In the genomic region with DNA sequence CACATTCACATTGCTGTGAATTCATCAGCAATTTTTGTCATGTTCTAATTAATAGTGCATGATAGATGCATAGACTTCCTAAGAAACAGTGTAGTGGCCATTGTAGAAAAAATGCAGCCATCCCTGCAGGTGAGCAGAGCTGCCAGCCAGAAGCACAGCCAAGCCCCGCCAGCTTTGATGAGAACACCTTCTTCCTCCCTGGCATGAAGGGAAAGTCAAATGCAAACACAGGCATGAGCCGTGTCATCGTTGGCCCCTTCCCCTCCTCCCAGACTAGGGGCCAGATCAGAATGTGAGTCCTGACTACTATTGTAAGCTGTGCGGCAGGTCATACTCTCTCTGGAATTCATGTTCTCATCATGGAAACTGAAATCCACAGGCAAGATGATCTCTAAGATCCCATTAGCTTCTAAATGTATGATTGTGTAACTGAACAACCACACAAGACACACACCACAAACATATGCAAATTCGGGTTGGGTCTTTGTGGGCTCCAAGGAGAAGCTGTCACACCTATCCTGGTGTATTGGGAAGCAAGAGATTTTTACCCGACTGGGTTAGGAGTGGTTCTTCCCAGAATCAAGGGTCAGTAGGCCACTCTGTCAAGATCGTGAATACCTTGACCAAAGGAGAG, we compare ENCODE assay signal across 26 cellular contexts. TPM values are rescaled to one million over a fixed set of nuclear protein-coding genes. Genes with fewer than 3 reads are reported as not detected.
DNase-seq lines count a peak whose midpoint lies in the region; ATAC-seq and TF ChIP-seq lines count a peak whose summit lies in the region.
"Had no signal": no experiment of that assay in that cellular context is flagged by ENCODE, and none has a peak within 500 bp of the region (broad histone marks: within the 10 kb centered on the region; RNA-seq: fewer than 3 reads in every experiment).

No MANE protein-coding gene starts in this region.

- H3K27me3 ChIP-seq in Panc1 (ENCODE audit: control insufficient read depth, insufficient read depth, low read length) (no peaks in the 10 kb centered on the region), endodermal cell (ENCODE audit: control insufficient read depth, insufficient read depth, low read length, poor library complexity, severe bottlenecking) (peaks cover 71% of the 10 kb centered on the region), spleen (replicated peaks in 1 of 7) (peaks cover 0 to 34% (median 0%) of the 10 kb centered on the region in 7 donors)

- in situ Hi-C loops in Panc1 (cut with HindIII; ENCODE audit: low pct_unique_long_range_greater_than_20kb, low sequenced_read_pairs): no loop called here

- intact Hi-C loops in Panc1 (cut with micrococcal nuclease; ENCODE audit: unreplicated experiment): loop anchor here (5.0 kb wide), 1 partner anchor 80 kb away; no protein-coding TSS in a partner anchor
- intact Hi-C loops in spleen (cut with DNase I; ENCODE audit: low total_unique reads): no loop called here

- H3K9me3 ChIP-seq in Panc1 (ENCODE audit: control insufficient read depth, insufficient read depth, low read depth, low read length) (no peaks in the 10 kb centered on the region), endodermal cell (ENCODE audit: control insufficient read depth, low read length) (no peaks in the 10 kb centered on the region), spleen (no peaks in the 10 kb centered on the region)
- H3K9me3 ChIP-seq: SK-N-SH had no signal

- peaks cover 13% of the 10 kb centered on the region for H3K4me1 ChIP-seq in Panc1 (ENCODE audit: control insufficient read depth, insufficient read depth, low read length)
- no peaks in the 10 kb centered on the region for H3K4me1 ChIP-seq in endodermal cell (ENCODE audit: control insufficient read depth, insufficient read depth, low read length)
- H3K4me1 ChIP-seq in spleen: peaks cover 5 to 47% (median 16%) of the 10 kb centered on the region in 6 donors

- no peak overlapping the region for H3K4me3 Mint-ChIP-seq in activated T-cell treated with anti-CD3 and anti-CD28 coated beads, Interleukin-2, amount 50 U/mL, for 24 hours
- H3K4me3 Mint-ChIP-seq in activated T-cell treated with anti-CD3 and anti-CD28 coated beads, Interleukin-2, amount 50 U/mL, for 72 hours: no peak overlapping the region
- H3K4me3 Mint-ChIP-seq in endodermal cell: no peak overlapping the region
- H3K4me3 Mint-ChIP-seq in activated CD8-positive, alpha-beta memory T cell treated with anti-CD3 and anti-CD28 coated beads, Interleukin-2, amount 10 ng/mL, durations not matched to agents 7 days and 5 days: no peak overlapping the region

- peaks cover 30% of the 10 kb centered on the region for H3K4me1 Mint-ChIP-seq in activated T-cell treated with anti-CD3 and anti-CD28 coated beads, Interleukin-2, amount 50 U/mL, for 24 hours (ENCODE audit: low read depth)
- H3K4me1 Mint-ChIP-seq in activated T-cell treated with anti-CD3 and anti-CD28 coated beads, Interleukin-2, amount 50 U/mL, for 72 hours (ENCODE audit: low read depth): peaks cover 23% of the 10 kb centered on the region
- H3K4me1 Mint-ChIP-seq in endodermal cell: peaks cover 14% of the 10 kb centered on the region
- peaks cover 22% of the 10 kb centered on the region for H3K4me1 Mint-ChIP-seq in activated CD8-positive, alpha-beta memory T cell treated with anti-CD3 and anti-CD28 coated beads, Interleukin-2, amount 10 ng/mL, durations not matched to agents 7 days and 5 days

- H3K27me3 Mint-ChIP-seq in activated T-cell treated with anti-CD3 and anti-CD28 coated beads, Interleukin-2, amount 50 U/mL, for 24 hours: peaks cover 10% of the 10 kb centered on the region
- H3K27me3 Mint-ChIP-seq in activated T-cell treated with anti-CD3 and anti-CD28 coated beads, Interleukin-2, amount 50 U/mL, for 72 hours (ENCODE audit: low read depth): no peaks in the 10 kb centered on the region
- peaks cover 97% of the 10 kb centered on the region for H3K27me3 Mint-ChIP-seq in endodermal cell (ENCODE audit: insufficient read depth)
- peaks cover under 1% of the 10 kb centered on the region for H3K27me3 Mint-ChIP-seq in activated CD8-positive, alpha-beta memory T cell treated with anti-CD3 and anti-CD28 coated beads, Interleukin-2, amount 10 ng/mL, durations not matched to agents 7 days and 5 days

- 83 to 92% methylated on average over 3 to 7 of the region's 7 CpGs for WGBS in endodermal cell (ENCODE audit: insufficient coverage in 1 of 2, insufficient read length in 1 of 2), 2 experiments
- 73 to 87% (median 79%) methylated on average over 7 of the region's 7 CpGs for WGBS in spleen, 5 donors

- H3K27ac ChIP-seq in Panc1 (ENCODE audit: low read length): peak overlapping the region; percentile 46; the same call in 1 of the 2 replicates
- H3K27ac ChIP-seq in endodermal cell (ENCODE audit: low read depth, low read length): no peak overlapping the region
- no peak overlapping the region for H3K27ac ChIP-seq in spleen
- H3K27ac ChIP-seq: GM23248, KMS-11 had no signal

- H3K4me3 ChIP-seq in Panc1 (ENCODE audit: low read depth in 2 of 2, low read length in 2 of 2): no peak overlapping the region
- H3K4me3 ChIP-seq in endodermal cell (ENCODE audit: low read length): no peak overlapping the region
- no peak overlapping the region for H3K4me3 ChIP-seq in spleen
- H3K4me3 ChIP-seq: GM12878, GM23248 had no signal

- peak; percentile 20 for DNase-seq in activated T-cell treated with anti-CD3 and anti-CD28 coated beads, Interleukin-2, amount 50 U/mL, for 24 hours
- no peak for DNase-seq in activated T-cell treated with anti-CD3 and anti-CD28 coated beads, Interleukin-2, amount 50 U/mL, for 72 hours
- DNase-seq in Panc1 (ENCODE audit: low read depth, low spot score) (no peak), endodermal cell (peak; percentile 54), spleen (peak; percentile 31)
- DNase-seq in activated CD8-positive, alpha-beta memory T cell treated with anti-CD3 and anti-CD28 coated beads, Interleukin-2, amount 10 ng/mL, durations not matched to agents 7 days and 5 days: no peak
- no peak for DNase-seq in activated CD8-positive, alpha-beta memory T cell treated with anti-CD3 and anti-CD28 coated beads, Interleukin-2, amount 50 U/mL, for 48 hours
- DNase-seq: AML-193, C1 segment of cervical spinal cord, DMS79, GM23248, HCEC 1CT, NCI-H1105, NCI-H146, NCI-H2029 treated with DMSO at 0.1 percent for 48 hours, NCI-H226, NCI-H510A treated with DMSO at 0.1 percent for 48 hours, NCI-H748 treated with DMSO at 0.1 percent for 48 hours, RPMI8226, SIG-M5, SK-N-SH had no signal

- H3K9ac ChIP-seq in endodermal cell (ENCODE audit: extremely low read depth, low read length, poor library complexity, severe bottlenecking): no peak overlapping the region
- H3K9ac ChIP-seq: GM23248, KMS-11, SK-N-SH had no signal

- POLR2A ChIA-PET in Panc1 (lab: Charles Lee): no interaction called here

- H3K36me3 ChIP-seq in Panc1 (ENCODE audit: control insufficient read depth, insufficient read depth, low read length): no peaks in the 10 kb centered on the region
- H3K36me3 ChIP-seq in endodermal cell (ENCODE audit: control insufficient read depth, insufficient read depth, low read length): no peaks in the 10 kb centered on the region
- H3K36me3 ChIP-seq in spleen: no peaks in the 10 kb centered on the region

- no peak for TF ChIP-seq CTCF in Panc1 (IDR thresholded peaks at IDR 0.05)
- no peak for TF ChIP-seq CTCF in endodermal cell (conservative IDR thresholded peaks at IDR 0.05)
- no peak for TF ChIP-seq CTCF in spleen (IDR thresholded peaks at IDR 0.05 in 8 of 11, conservative IDR thresholded peaks at IDR 0.05 in 3 of 11)

- no peak for TF ChIP-seq POLR2A in spleen (IDR thresholded peaks at IDR 0.05)

- ATAC-seq in activated T-cell treated with anti-CD3 and anti-CD28 coated beads, Interleukin-2, amount 50 U/mL, for 72 hours (replicated peaks in 1 of 2): no peak
- ATAC-seq in Panc1 (no peak), HG03039 (IDR thresholded peaks at IDR 0.05; ENCODE audit: unreplicated experiment) (no peak)
- ATAC-seq in activated CD8-positive, alpha-beta memory T cell treated with anti-CD3 and anti-CD28 coated beads, Interleukin-2, amount 10 ng/mL, durations not matched to agents 7 days and 5 days: no peak
- ATAC-seq: GM12878 had no signal

- no peaks in the 10 kb centered on the region for H3K36me3 Mint-ChIP-seq in activated T-cell treated with anti-CD3 and anti-CD28 coated beads, Interleukin-2, amount 50 U/mL, for 24 hours (ENCODE audit: low read depth)
- H3K36me3 Mint-ChIP-seq in activated T-cell treated with anti-CD3 and anti-CD28 coated beads, Interleukin-2, amount 50 U/mL, for 72 hours (ENCODE audit: insufficient read depth in 2 of 2): no peaks in the 10 kb centered on the region
- H3K36me3 Mint-ChIP-seq in endodermal cell (ENCODE audit: low read depth): no peaks in the 10 kb centered on the region
- H3K36me3 Mint-ChIP-seq in activated CD8-positive, alpha-beta memory T cell treated with anti-CD3 and anti-CD28 coated beads, Interleukin-2, amount 10 ng/mL, durations not matched to agents 7 days and 5 days: no peaks in the 10 kb centered on the region

- BruUV-seq in Panc1 (replicated peaks; lab: Mats Ljungman, UMichigan): no TSS peak

- no peaks in the 10 kb centered on the region for H3K9me3 Mint-ChIP-seq in activated T-cell treated with anti-CD3 and anti-CD28 coated beads, Interleukin-2, amount 50 U/mL, for 24 hours
- no peaks in the 10 kb centered on the region for H3K9me3 Mint-ChIP-seq in activated T-cell treated with anti-CD3 and anti-CD28 coated beads, Interleukin-2, amount 50 U/mL, for 72 hours
- H3K9me3 Mint-ChIP-seq in endodermal cell: no peaks in the 10 kb centered on the region
- H3K9me3 Mint-ChIP-seq in activated CD8-positive, alpha-beta memory T cell treated with anti-CD3 and anti-CD28 coated beads, Interleukin-2, amount 10 ng/mL, durations not matched to agents 7 days and 5 days (ENCODE audit: low read depth): no peaks in the 10 kb centered on the region

- H3K27ac Mint-ChIP-seq in activated T-cell treated with anti-CD3 and anti-CD28 coated beads, Interleukin-2, amount 50 U/mL, for 24 hours: no peak overlapping the region
- no peak overlapping the region for H3K27ac Mint-ChIP-seq in activated T-cell treated with anti-CD3 and anti-CD28 coated beads, Interleukin-2, amount 50 U/mL, for 72 hours
- no peak overlapping the region for H3K27ac Mint-ChIP-seq in endodermal cell
- no peak overlapping the region for H3K27ac Mint-ChIP-seq in activated CD8-positive, alpha-beta memory T cell treated with anti-CD3 and anti-CD28 coated beads, Interleukin-2, amount 10 ng/mL, durations not matched to agents 7 days and 5 days

- CTCF ChIA-PET in Panc1 (lab: Charles Lee): no interaction called here
- CTCF ChIA-PET in activated CD8-positive, alpha-beta memory T cell treated with anti-CD3 and anti-CD28 coated beads, Interleukin-2, amount 10 ng/mL, durations not matched to agents 7 days and 5 days (lab: Charles Lee): interaction anchor here (1.1 to 6.7 kb wide), 4 partner anchors 12 to 324 kb away, joined by 3 to 92 read pairs (median 12); a partner anchor contains a TSS

RNA-seq across cellular contexts. Expression of a gene that starts 2.8 kb away (rescaled TPM):
- total RNA-seq in activated T-cell treated with anti-CD3 and anti-CD28 coated beads, Interleukin-2, amount 50 U/mL, for 72 hours: not detected
- total RNA-seq in Panc1 (2021; ENCODE audit: unreplicated experiment): 0.36 TPM
- polyA plus RNA-seq in Panc1 (2012; ENCODE audit: insufficient read length): not detected
- not detected for total RNA-seq in endodermal cell
- polyA plus RNA-seq in endodermal cell (2013, experiment 1 of 2): not detected
- polyA plus RNA-seq in endodermal cell (2013, experiment 2 of 2): not detected
- total RNA-seq in spleen: not detected
- not detected for polyA plus RNA-seq in spleen
- not detected for total RNA-seq in activated CD8-positive, alpha-beta memory T cell treated with anti-CD3 and anti-CD28 coated beads, Interleukin-2, amount 10 ng/mL, durations not matched to agents 7 days and 5 days
- total RNA-seq: A172, GM12878, GM23248 had no signal
- polyA plus RNA-seq: AG04450, GM12878, GM23248, SK-N-SH had no signal

RNA-seq across cellular contexts. Expression of a gene that starts 14.0 kb away (rescaled TPM):
- total RNA-seq in activated T-cell treated with anti-CD3 and anti-CD28 coated beads, Interleukin-2, amount 50 U/mL, for 72 hours: not detected
- total RNA-seq in Panc1 (2021; ENCODE audit: unreplicated experiment): 0.72 TPM
- 0.16 TPM for polyA plus RNA-seq in Panc1 (2012; ENCODE audit: insufficient read length)
- total RNA-seq in endodermal cell: under 1 TPM; 0.62 to 0.77 TPM
- 0.36 TPM for polyA plus RNA-seq in endodermal cell (2013, experiment 1 of 2)
- 0.25 TPM for polyA plus RNA-seq in endodermal cell (2013, experiment 2 of 2)
- total RNA-seq in spleen: under 1 TPM in 3 of 7 donors, not detected in 4; 0.26 to 0.46 (median 0.30) TPM
- polyA plus RNA-seq in spleen: under 1 TPM in 2 of 3 donors, not detected in 1; 0.05 to 0.45 TPM
- total RNA-seq in activated CD8-positive, alpha-beta memory T cell treated with anti-CD3 and anti-CD28 coated beads, Interleukin-2, amount 10 ng/mL, durations not matched to agents 7 days and 5 days: not detected
- total RNA-seq: GM12878, GM23248 had no signal
- polyA plus RNA-seq: AG04450, GM12878, GM23248 had no signal

RNA-seq across cellular contexts. Expression of a gene that starts 25.0 kb away (rescaled TPM):
- not detected for total RNA-seq in activated T-cell treated with anti-CD3 and anti-CD28 coated beads, Interleukin-2, amount 50 U/mL, for 72 hours
- total RNA-seq in Panc1 (2021; ENCODE audit: unreplicated experiment): 0.31 TPM
- 0.17 TPM for polyA plus RNA-seq in Panc1 (2012; ENCODE audit: insufficient read length)
- under 1 TPM in 1 of 2 donors, not detected in 1; 0.20 TPM for total RNA-seq in endodermal cell
- 0.28 TPM for polyA plus RNA-seq in endodermal cell (2013, experiment 1 of 2)
- 0.04 TPM for polyA plus RNA-seq in endodermal cell (2013, experiment 2 of 2)
- under 1 TPM in 1 of 7 donors, not detected in 6; 0.36 TPM for total RNA-seq in spleen
- under 1 TPM in 1 of 3 donors, not detected in 2; 0.03 TPM for polyA plus RNA-seq in spleen
- not detected for total RNA-seq in activated CD8-positive, alpha-beta memory T cell treated with anti-CD3 and anti-CD28 coated beads, Interleukin-2, amount 10 ng/mL, durations not matched to agents 7 days and 5 days
- total RNA-seq: A172, GM12878, GM23248 had no signal
- polyA plus RNA-seq: AG04450, GM12878, GM23248 had no signal

RNA-seq across cellular contexts. Expression of a gene that starts 44.0 kb away (rescaled TPM):
- under 1 TPM; 0.39 to 0.67 TPM for total RNA-seq in activated T-cell treated with anti-CD3 and anti-CD28 coated beads, Interleukin-2, amount 50 U/mL, for 72 hours
- 0.49 TPM for total RNA-seq in Panc1 (2021; ENCODE audit: unreplicated experiment)
- polyA plus RNA-seq in Panc1 (2012; ENCODE audit: insufficient read length): 0.07 TPM
- not detected for total RNA-seq in endodermal cell
- 4.4 TPM for polyA plus RNA-seq in endodermal cell (2013, experiment 1 of 2)
- 3.2 TPM for polyA plus RNA-seq in endodermal cell (2013, experiment 2 of 2)
- 1 to 10 TPM in 4 of 7 donors, under 1 TPM in 2, not detected in 1; 0.09 to 3.2 (median 1.7) TPM for total RNA-seq in spleen
- polyA plus RNA-seq in spleen: under 1 TPM; 0.04 to 0.19 (median 0.17) TPM
- total RNA-seq in activated CD8-positive, alpha-beta memory T cell treated with anti-CD3 and anti-CD28 coated beads, Interleukin-2, amount 10 ng/mL, durations not matched to agents 7 days and 5 days: under 1 TPM; 0.05 to 0.06 TPM
- total RNA-seq: A172, GM12878 had no signal
- polyA plus RNA-seq: GM12878 had no signal

Comparison
In these comparisons a context has a peak if more than half of its experiments do, and no peak if none do; other contexts are left out.
1. DNase-seq: peak in activated T-cell treated with anti-CD3 and anti-CD28 coated beads, Interleukin-2, amount 50 U/mL, for 24 hours (single experiment), endodermal cell (single experiment) and spleen (single experiment); none in activated T-cell treated with anti-CD3 and anti-CD28 coated beads, Interleukin-2, amount 50 U/mL, for 72 hours (0 of 2), Panc1 (single experiment), activated CD8-positive, alpha-beta memory T cell treated with anti-CD3 and anti-CD28 coated beads, Interleukin-2, amount 10 ng/mL, durations not matched to agents 7 days and 5 days (single experiment) and activated CD8-positive, alpha-beta memory T cell treated with anti-CD3 and anti-CD28 coated beads, Interleukin-2, amount 50 U/mL, for 48 hours (single experiment).